ENCODE assay signal across 8 cellular contexts in the genomic region with DNA sequence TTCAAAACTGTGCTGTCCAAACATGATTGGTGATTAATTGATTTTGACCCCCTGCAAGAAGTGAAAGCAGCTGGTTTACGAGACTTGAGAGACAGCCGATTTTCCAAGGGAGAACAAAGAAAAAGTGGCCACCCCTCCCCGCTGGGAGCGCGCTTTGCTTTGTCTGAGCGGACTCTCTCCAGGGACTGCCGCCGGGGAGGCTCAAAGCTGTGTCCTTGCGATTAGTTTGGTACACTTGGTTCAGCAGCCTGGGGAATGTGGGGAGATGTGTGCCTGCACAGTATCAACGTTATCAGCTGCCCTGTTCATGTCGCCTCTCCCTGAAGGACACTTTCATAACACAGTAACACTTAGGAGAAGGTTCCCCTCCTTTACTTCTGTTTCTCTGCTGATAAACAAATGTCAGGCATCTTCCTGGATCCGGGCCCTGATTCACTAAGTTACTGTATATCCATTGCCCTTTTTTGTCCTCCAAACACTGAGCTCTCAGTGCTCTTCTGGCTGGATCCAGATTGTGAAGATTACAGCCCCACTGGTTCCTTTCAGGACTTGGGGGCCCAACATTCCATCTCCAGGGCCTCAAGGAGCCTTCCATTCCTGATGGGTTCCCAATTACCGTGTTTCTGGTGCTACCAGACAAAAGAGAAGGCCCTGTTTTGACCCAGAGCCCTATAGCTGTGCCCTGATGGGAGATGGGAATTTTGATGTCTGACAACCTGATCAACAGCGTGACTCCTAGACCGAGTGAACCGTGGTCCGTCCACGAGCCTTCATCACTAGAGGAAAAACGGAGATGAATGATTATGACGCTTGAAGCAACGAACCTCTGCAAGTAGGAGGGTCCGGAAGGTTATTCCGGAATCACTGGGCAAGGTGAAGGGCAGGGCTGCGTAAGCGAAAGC. TPM values are rescaled to one million over a fixed set of nuclear protein-coding genes. Genes with fewer than 3 reads are reported as not detected.
A peak's percentile ranks its signal among the peaks of the same experiment; 100 is the strongest.
DNase-seq lines count a peak whose midpoint lies in the region; ATAC-seq and TF ChIP-seq lines count a peak whose summit lies in the region.

No MANE protein-coding gene starts in this region.

- 42 to 46% methylated on average over 25 of the region's 25 CpGs for WGBS in heart right ventricle, 2 donors

- H3K4me3 Mint-ChIP-seq in Caco-2 (ENCODE audit: unreplicated experiment), result peak overlapping the region; percentile 82
- peak overlapping the region; percentile 85 for H3K4me3 Mint-ChIP-seq in activated CD8-positive, alpha-beta T cell treated with anti-CD3 and anti-CD28 coated beads for 36 hours

- POLR2A ChIA-PET in Caco-2 (lab: Charles Lee), result interaction anchor here (0.6 kb wide), 2 partner anchors 38 to 52 kb away, joined by 4 to 7 read pairs; no protein-coding TSS in a partner anchor
- POLR2A ChIA-PET in activated CD8-positive, alpha-beta T cell treated with anti-CD3 and anti-CD28 coated beads for 36 hours (lab: Charles Lee), result interaction anchor here (0.8 to 3.0 kb wide), 5 partner anchors 32 to 106 kb away, joined by 3 to 19 read pairs (median 3); partner anchors contain the start of genes TUBA1B and TUBA1C

- no TSS peak for BruUV-seq in Caco-2 (replicated peaks; lab: Mats Ljungman, UMichigan)

- no peak for ATAC-seq in activated CD8-positive, alpha-beta T cell treated with anti-CD3 and anti-CD28 coated beads for 36 hours
- peak; percentile 27 to 89 (median 72) for ATAC-seq in heart right ventricle
- ATAC-seq in HG03565 (IDR thresholded peaks at IDR 0.05; ENCODE audit: unreplicated experiment), result no peak
- ATAC-seq in GM18867 (IDR thresholded peaks at IDR 0.05; ENCODE audit: unreplicated experiment), result no peak
- no peak for ATAC-seq in HG02642 (IDR thresholded peaks at IDR 0.05; ENCODE audit: poor library complexity, unreplicated experiment)

- peaks cover 7% of the 10 kb centered on the region for H3K36me3 Mint-ChIP-seq in Caco-2 (ENCODE audit: insufficient read depth, unreplicated experiment)
- H3K36me3 Mint-ChIP-seq in activated CD8-positive, alpha-beta T cell treated with anti-CD3 and anti-CD28 coated beads for 36 hours (ENCODE audit: low read depth), result no peaks in the 10 kb centered on the region

- H3K9me3 ChIP-seq in Caco-2 (no peaks in the 10 kb centered on the region), heart right ventricle (no peaks in the 10 kb centered on the region), parathyroid adenoma (ENCODE audit: control insufficient read depth, low read length) (no peaks in the 10 kb centered on the region)

- H3K4me1 ChIP-seq in Caco-2 (no peaks in the 10 kb centered on the region; the same call in 1 of the 2 replicates), heart right ventricle (peaks cover 6 to 50% (median 25%) of the 10 kb centered on the region in 9 donors), parathyroid adenoma (peaks cover 3% of the 10 kb centered on the region)

- peak overlapping the region; percentile 47 for H3K27ac Mint-ChIP-seq in Caco-2 (ENCODE audit: unreplicated experiment)
- peak overlapping the region; percentile 55 for H3K27ac Mint-ChIP-seq in activated CD8-positive, alpha-beta T cell treated with anti-CD3 and anti-CD28 coated beads for 36 hours

- H3K4me2 ChIP-seq in parathyroid adenoma (ENCODE audit: low read length), result no peak overlapping the region

- H3K9ac ChIP-seq in parathyroid adenoma, result no peak overlapping the region

- DNase-seq in Caco-2, result no peak
- peak; percentile 89 for DNase-seq in NCI-H1417 treated with DMSO at 0.1 percent for 48 hours (lab: John Stamatoyannopoulos, UW)
- no peak for DNase-seq in activated CD8-positive, alpha-beta T cell treated with anti-CD3 and anti-CD28 coated beads for 36 hours
- peak; percentile 76 to 77 for DNase-seq in heart right ventricle

- TF ChIP-seq CTCF in Caco-2 (IDR thresholded peaks at IDR 0.05; ENCODE audit: insufficient read depth in 1 of 2, low read depth in 1 of 2, low read length in 1 of 2, severe bottlenecking in 1 of 2, unreplicated experiment in 1 of 2), result no peak
- no peak for TF ChIP-seq CTCF in activated CD8-positive, alpha-beta T cell treated with anti-CD3 and anti-CD28 coated beads for 36 hours (IDR thresholded peaks at IDR 0.05)
- peak in 5 of 9 donors; percentile 9 to 39 (median 25) for TF ChIP-seq CTCF in heart right ventricle (IDR thresholded peaks at IDR 0.05)
- TF ChIP-seq CTCF in parathyroid adenoma (IDR thresholded peaks at IDR 0.05), result no peak

- CTCF ChIA-PET in Caco-2 (lab: Charles Lee), result no interaction called here
- CTCF ChIA-PET in activated CD8-positive, alpha-beta T cell treated with anti-CD3 and anti-CD28 coated beads for 36 hours (lab: Charles Lee), result interaction anchor here (0.8 to 5.8 kb wide), 9 partner anchors 9 to 146 kb away, joined by 3 to 32 read pairs (median 3); partner anchors contain the start of genes TUBA1A and TUBA1B

- H3K36me3 ChIP-seq in Caco-2 (ENCODE audit: control insufficient read depth, insufficient read depth, low read length) (no peaks in the 10 kb centered on the region), heart right ventricle (no peaks in the 10 kb centered on the region), parathyroid adenoma (ENCODE audit: control insufficient read depth, insufficient read depth, low read length) (no peaks in the 10 kb centered on the region)

- H3K4me1 Mint-ChIP-seq in Caco-2 (ENCODE audit: low read depth, unreplicated experiment), result peaks cover 13% of the 10 kb centered on the region
- peaks cover 13% of the 10 kb centered on the region for H3K4me1 Mint-ChIP-seq in activated CD8-positive, alpha-beta T cell treated with anti-CD3 and anti-CD28 coated beads for 36 hours (ENCODE audit: low read depth)

- H3K27me3 ChIP-seq in Caco-2 (replicated peaks; ENCODE audit: control insufficient read depth, insufficient read depth, low read length) (no peaks in the 10 kb centered on the region), heart right ventricle (no peaks in the 10 kb centered on the region), parathyroid adenoma (ENCODE audit: control insufficient read depth, insufficient read depth, low read length) (no peaks in the 10 kb centered on the region)

- H3K79me2 ChIP-seq in parathyroid adenoma, result no peaks in the 10 kb centered on the region

- H3K9me3 Mint-ChIP-seq in Caco-2 (ENCODE audit: unreplicated experiment), result no peaks in the 10 kb centered on the region
- no peaks in the 10 kb centered on the region for H3K9me3 Mint-ChIP-seq in activated CD8-positive, alpha-beta T cell treated with anti-CD3 and anti-CD28 coated beads for 36 hours

- peaks cover 2% of the 10 kb centered on the region for H3K27me3 Mint-ChIP-seq in Caco-2 (ENCODE audit: insufficient read depth, unreplicated experiment)
- H3K27me3 Mint-ChIP-seq in activated CD8-positive, alpha-beta T cell treated with anti-CD3 and anti-CD28 coated beads for 36 hours, result no peaks in the 10 kb centered on the region

- intact Hi-C loops in Caco-2 (cut with micrococcal nuclease; ENCODE audit: unreplicated experiment) (no loop called here), heart right ventricle (cut with DNase I) (loop anchor here in 7 of 10 donors (1.0 to 10.0 kb wide), 8 partner anchors 44 to 171 kb away; partner anchors contain the start of genes TUBA1B (in 4 of the 7), TUBA1A (in 3 of the 7) and KMT2D (in 1 of the 7))
- intact Hi-C loops in activated CD8-positive, alpha-beta T cell treated with anti-CD3 and anti-CD28 coated beads for 36 hours (cut with micrococcal nuclease), result loop anchor here (10.0 kb wide), 1 partner anchor 138 kb away; the partner anchor contains the start of gene DHH

- peak overlapping the region; percentile 79 to 97 (median 94) for H3K27ac ChIP-seq in heart right ventricle
- peak overlapping the region; percentile 7 for H3K27ac ChIP-seq in parathyroid adenoma

- H3K4me3 ChIP-seq in Caco-2 (ENCODE audit: low read depth, low read length) (no peak overlapping the region), heart right ventricle (peak overlapping the region in 7 of 10 donors; percentile 14 to 73 (median 25)), parathyroid adenoma (ENCODE audit: low read depth, low read length) (no peak overlapping the region)

- H2AFZ ChIP-seq in parathyroid adenoma, result peak overlapping the region; percentile 23

RNA-seq across cellular contexts. Expression of gene TUBA1C, which starts 31.7 kb away (rescaled TPM):
- 636 and 638 TPM in 2 replicates for total RNA-seq in Caco-2 (2022)
- total RNA-seq in activated CD8-positive, alpha-beta T cell treated with anti-CD3 and anti-CD28 coated beads for 36 hours, result 100 to 1,000 TPM; 237 to 240 TPM
- 100 to 1,000 TPM in 2 of 10 donors, 10 to 100 TPM in 8; 25.9 to 106 (median 53.1) TPM for total RNA-seq in heart right ventricle
- 100 to 1,000 TPM in 1 of 2 donors, 10 to 100 TPM in 1; 24.5 to 389 TPM for polyA plus RNA-seq in heart right ventricle

RNA-seq across cellular contexts. Expression of gene TUBA1A, which starts 44.3 kb away (rescaled TPM):
- total RNA-seq in Caco-2 (2022) (8.5 and 9.1 TPM in 2 replicates), heart right ventricle (100 to 1,000 TPM in 8 of 10 donors, 10 to 100 TPM in 2; 93.9 to 258 (median 134) TPM)
- 10 to 100 TPM; 70.6 to 71.2 TPM for total RNA-seq in activated CD8-positive, alpha-beta T cell treated with anti-CD3 and anti-CD28 coated beads for 36 hours
- 100 to 1,000 TPM in 1 of 2 donors, 10 to 100 TPM in 1; 45.2 to 287 TPM for polyA plus RNA-seq in heart right ventricle

Comparison
In these comparisons a context has a peak if more than half of its experiments do, and no peak if none do; other contexts are left out.
1. DNase-seq: peak in NCI-H1417 treated with DMSO at 0.1 percent for 48 hours (single experiment) and heart right ventricle (2 of 2); none in Caco-2 (0 of 2) and activated CD8-positive, alpha-beta T cell treated with anti-CD3 and anti-CD28 coated beads for 36 hours (single experiment).
2. H3K4me3 ChIP-seq: peak in heart right ventricle (7 of 10); none in Caco-2 (single experiment) and parathyroid adenoma (single experiment).
3. CTCF ChIP-seq: peak in heart right ventricle (5 of 9); none in Caco-2 (0 of 2), activated CD8-positive, alpha-beta T cell treated with anti-CD3 and anti-CD28 coated beads for 36 hours (single experiment) and parathyroid adenoma (single experiment).
4. ATAC-seq: peak in heart right ventricle (8 of 8); none in activated CD8-positive, alpha-beta T cell treated with anti-CD3 and anti-CD28 coated beads for 36 hours (single experiment), HG03565 (single experiment), GM18867 (single experiment) and HG02642 (single experiment).